10 cellular contexts compared by ENCODE assay signal in the genomic region with DNA sequence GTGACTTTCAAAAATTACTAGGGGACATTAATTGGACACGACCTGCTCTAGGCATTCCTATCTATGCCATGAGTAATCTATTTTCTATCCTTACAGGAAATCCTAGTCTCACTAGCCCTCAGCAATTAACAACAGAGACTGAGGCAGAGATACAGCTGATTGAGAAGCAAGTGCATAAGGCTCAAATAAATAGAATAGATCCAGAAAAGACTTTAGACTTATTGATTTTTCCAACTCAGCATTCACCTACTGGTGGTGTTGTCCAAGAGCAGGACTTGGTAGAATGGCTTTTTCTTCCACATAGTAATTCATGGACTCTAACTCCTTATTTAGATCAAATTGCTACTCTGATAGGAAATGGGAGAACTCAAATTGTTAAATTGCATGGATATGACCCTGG.
"Had no signal": no experiment of that assay in that cellular context is flagged by ENCODE, and none has a peak within 500 bp of the region (broad histone marks: within the 10 kb centered on the region; RNA-seq: fewer than 3 reads in every experiment).

No MANE protein-coding gene starts in this region.

- H3K9me3 ChIP-seq: HAP-1 had no signal

- H3K4me1 Mint-ChIP-seq: GM23338, H9 had no signal

- H3K4me1 ChIP-seq: HAP-1 had no signal

- H3K9ac ChIP-seq: GM23248 had no signal

- ATAC-seq: GM23338, HCT116 had no signal

- H3K36me3 ChIP-seq: HAP-1 had no signal

- DNase-seq: GOT3, H7, H9, HFFc6 had no signal

- H3K4me3 ChIP-seq: GM23248, GM23338, HAP-1 had no signal

- H3K27ac ChIP-seq: GM23248 had no signal

- FAIRE-seq: H1, H54 had no signal

- H3K27ac Mint-ChIP-seq: GM23338, H9, HFFc6 had no signal

- H3K4me3 Mint-ChIP-seq: GM23338, H9, HFFc6 had no signal

- H3K4me2 ChIP-seq: GM23338 had no signal

- H2AFZ ChIP-seq: GM23248, GM23338 had no signal
